In genomic region chr4:164440196-164440595, GRCh38 we compare ENCODE assay signal across 17 cellular contexts.
DNase-seq lines count a peak whose midpoint lies in the region; ATAC-seq and TF ChIP-seq lines count a peak whose summit lies in the region.
"Had no signal": no experiment of that assay in that cellular context is flagged by ENCODE, and none has a peak within 500 bp of the region (broad histone marks: within the 10 kb centered on the region; RNA-seq: fewer than 3 reads in every experiment).

No MANE protein-coding gene starts in this region.

- no peak for TF ChIP-seq POLR2A in right lobe of liver (IDR thresholded peaks at IDR 0.05)

- intact Hi-C loops in right lobe of liver (cut with DNase I) = no loop called here

- TF ChIP-seq CTCF in fibroblast of mammary gland (conservative IDR thresholded peaks at IDR 0.05; ENCODE audit: control insufficient read depth, insufficient read depth, low read depth, low read length) (no peak), right lobe of liver (IDR thresholded peaks at IDR 0.05) (no peak)

- H3K4me1 ChIP-seq in SJSA1 (replicated peaks) = peaks cover 25% of the 10 kb centered on the region
- no peaks in the 10 kb centered on the region for H3K4me1 ChIP-seq in right lobe of liver
- H3K4me1 ChIP-seq: esophagus muscularis mucosa had no signal

- H3K27me3 ChIP-seq in SJSA1 (replicated peaks) = no peaks in the 10 kb centered on the region
- no peaks in the 10 kb centered on the region for H3K27me3 ChIP-seq in right lobe of liver
- H3K27me3 ChIP-seq: esophagus muscularis mucosa had no signal

- WGBS in right lobe of liver (ENCODE audit: insufficient coverage, low coverage, low lambda C conversion rate, missing lambda C conversion rate) = 33% methylated on average over 1 of the region's 1 CpG

- H3K36me3 ChIP-seq in SJSA1 (no peaks in the 10 kb centered on the region), right lobe of liver (no peaks in the 10 kb centered on the region)
- H3K36me3 ChIP-seq: esophagus muscularis mucosa, HAP-1 had no signal

- H3K4me3 ChIP-seq in SJSA1 (no peak overlapping the region), fibroblast of mammary gland (ENCODE audit: control insufficient read depth, low read depth, low read length) (no peak overlapping the region), right lobe of liver (no peak overlapping the region)
- H3K4me3 ChIP-seq: esophagus muscularis mucosa, HAP-1, lung had no signal

- no peak for ATAC-seq in GM21529 (IDR thresholded peaks at IDR 0.05; ENCODE audit: unreplicated experiment)
- ATAC-seq in right lobe of liver = no peak
- ATAC-seq: T-helper 17 cell had no signal

- peak overlapping the region; percentile 7; the same call in 1 of the 2 replicates for H3K27ac ChIP-seq in SJSA1
- no peak overlapping the region for H3K27ac ChIP-seq in right lobe of liver
- H3K27ac ChIP-seq: esophagus muscularis mucosa had no signal

- no peaks in the 10 kb centered on the region for H3K9me3 ChIP-seq in SJSA1 (replicated peaks)
- no peaks in the 10 kb centered on the region for H3K9me3 ChIP-seq in right lobe of liver
- H3K9me3 ChIP-seq: esophagus muscularis mucosa, HAP-1 had no signal

- DNase-seq in HK-2 (ENCODE audit: unreplicated experiment) (peak; percentile 26), SJSA1 (ENCODE audit: low read depth in 1 of 2, low spot score in 2 of 2) (peak in 1 of 2 experiments; percentile 21), fibroblast of mammary gland (ENCODE audit: low read depth) (peak; percentile 42), renal cortical epithelial cell (ENCODE audit: low read depth) (peak; percentile 63), foreskin melanocyte (no peak), activated gamma-delta T cell (lab: John Stamatoyannopoulos, UW) (no peak), right lobe of liver (no peak)
- DNase-seq: activated CD4-positive, alpha-beta T cell treated with anti-CD3 and anti-CD28 coated beads for 48 hours; AML-193; DMS153; NCI-H1694; NCI-H526; T-helper 17 cell had no signal

Comparison
In these comparisons a context has a peak if more than half of its experiments do, and no peak if none do; other contexts are left out.
1. DNase-seq: peak in HK-2 (single experiment), fibroblast of mammary gland (single experiment) and renal cortical epithelial cell (single experiment); none in foreskin melanocyte (single experiment), activated gamma-delta T cell (single experiment) and right lobe of liver (0 of 3).